8 cellular contexts compared by ENCODE assay signal in the genomic region with DNA sequence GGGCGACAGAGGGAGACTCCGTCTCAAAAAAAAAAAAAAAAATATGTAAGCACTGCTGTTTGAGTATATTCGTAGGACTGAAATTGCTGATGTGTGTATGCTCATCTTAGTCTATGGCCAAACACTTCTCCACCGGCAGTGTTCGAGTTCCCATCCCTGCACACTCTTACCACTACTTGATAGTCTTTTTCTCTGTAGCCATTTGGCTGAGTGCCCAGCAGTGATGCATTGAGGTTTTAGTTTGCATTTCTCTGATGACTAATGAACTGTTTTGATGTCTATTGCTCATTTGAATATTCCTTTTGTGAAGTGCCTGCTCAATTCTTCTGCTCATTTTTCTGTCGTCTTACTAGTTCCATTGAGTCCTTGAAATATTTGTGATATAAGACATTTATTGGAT. TPM values are rescaled to one million over a fixed set of nuclear protein-coding genes. Genes with fewer than 3 reads are reported as not detected.
DNase-seq lines count a peak whose midpoint lies in the region; TF ChIP-seq lines count a peak whose summit lies in the region.
"Had no signal": no experiment of that assay in that cellular context is flagged by ENCODE, and none has a peak within 500 bp of the region (broad histone marks: within the 10 kb centered on the region; RNA-seq: fewer than 3 reads in every experiment).

No MANE protein-coding gene starts in this region.

- no peak overlapping the region for H4K12ac ChIP-seq in trophoblast cell (ENCODE audit: low read depth, low read length)

- WGBS in trophoblast cell (ENCODE audit: extremely low coverage, insufficient coverage, insufficient read length), result no CpG with 5 or more reads among the region's 6 CpGs

- no peak overlapping the region for H2AK5ac ChIP-seq in trophoblast cell (ENCODE audit: low read length)

- H4K8ac ChIP-seq in trophoblast cell (ENCODE audit: low read depth, low read length), result no peak overlapping the region

- H3K4me1 ChIP-seq in trophoblast cell (ENCODE audit: control insufficient read depth in 1 of 2, insufficient read depth in 2 of 2, low read length in 2 of 2), result peaks cover 6 to 17% of the 10 kb centered on the region in 2 experiments

- H3K4ac ChIP-seq in trophoblast cell (ENCODE audit: low read depth, low read length), result no peak overlapping the region

- H3K4me2 ChIP-seq in trophoblast cell (ENCODE audit: low read length), result no peak overlapping the region

- no peak overlapping the region for H2AFZ ChIP-seq in trophoblast cell (ENCODE audit: insufficient read depth, low read length, poor library complexity)

- TF ChIP-seq CTCF in GM12865 (IDR thresholded peaks at IDR 0.05; ENCODE audit: insufficient read depth, low read depth, low read length, missing control alignments) (no peak), HFF-Myc (IDR thresholded peaks at IDR 0.05; ENCODE audit: low read depth, low read length, missing control alignments) (no peak), cardiac fibroblast (IDR thresholded peaks at IDR 0.05; ENCODE audit: low read depth, low read length) (no peak), coronary artery (IDR thresholded peaks at IDR 0.05) (no peak)

- no peaks in the 10 kb centered on the region for H3K9me3 ChIP-seq in trophoblast cell (ENCODE audit: insufficient read depth, low read depth, low read length)
- H3K9me3 ChIP-seq: heart left ventricle had no signal

- no peak overlapping the region for H3K14ac ChIP-seq in trophoblast cell (ENCODE audit: low read length)

- H2BK5ac ChIP-seq in trophoblast cell (ENCODE audit: low read depth, low read length, poor library complexity), result no peak overlapping the region

- H3K18ac ChIP-seq in trophoblast cell (ENCODE audit: low read length), result no peak overlapping the region

- no peak overlapping the region for H4K91ac ChIP-seq in trophoblast cell (ENCODE audit: low read depth, low read length)

- H3K9ac ChIP-seq in trophoblast cell (ENCODE audit: low read length), result no peak overlapping the region

- no peaks in the 10 kb centered on the region for H3K36me3 ChIP-seq in trophoblast cell (ENCODE audit: control insufficient read depth in 1 of 2, insufficient read depth in 2 of 2, low read length in 2 of 2)

- H3K79me1 ChIP-seq in trophoblast cell (ENCODE audit: low read length), result peaks cover 8% of the 10 kb centered on the region

- DNase-seq in GM12865 (ENCODE audit: low read depth), result peak; percentile 91
- peak; percentile 95 for DNase-seq in HFF-Myc (ENCODE audit: extremely low read depth, low read depth)
- DNase-seq in NCI-H1105 treated with DMSO at 0.1 percent for 48 hours (lab: John Stamatoyannopoulos, UW), result peak; percentile 89
- DNase-seq in activated CD4-positive, CD25-positive, alpha-beta regulatory T cell treated with anti-CD3 and anti-CD28 coated beads, Interleukin-2, amount 50 U/mL, for 16 hours (ENCODE audit: low read depth, low spot score), result peak; percentile 69
- peak; percentile 89 to 97 for DNase-seq in cardiac fibroblast (ENCODE audit: low read depth in 2 of 2)
- DNase-seq in trophoblast cell, result peak; percentile 23 to 32
- no peak for DNase-seq in coronary artery (ENCODE audit: low spot score)

- peaks cover 6% of the 10 kb centered on the region for H3K79me2 ChIP-seq in trophoblast cell (ENCODE audit: control insufficient read depth, insufficient read depth, low read length, poor library complexity)

- H2BK120ac ChIP-seq in trophoblast cell (ENCODE audit: insufficient read depth, low read length, poor library complexity), result no peak overlapping the region

- H3K23ac ChIP-seq in trophoblast cell (ENCODE audit: low read length), result no peak overlapping the region

- H3K27me3 ChIP-seq in trophoblast cell (ENCODE audit: insufficient read depth, low read length), result no peaks in the 10 kb centered on the region
- H3K27me3 ChIP-seq: heart left ventricle had no signal

- H2BK12ac ChIP-seq in trophoblast cell (ENCODE audit: low read length), result no peak overlapping the region

- H3K4me3 ChIP-seq in GM12865 (ENCODE audit: low read depth, low read length) (peak overlapping the region; percentile 71), HFF-Myc (replicated peaks; ENCODE audit: low read depth, low read length) (no peak overlapping the region), cardiac fibroblast (replicated peaks in 1 of 2; ENCODE audit: low read depth in 2 of 2, low read length in 2 of 2) (no peak overlapping the region), trophoblast cell (ENCODE audit: low read depth, low read length) (no peak overlapping the region), coronary artery (no peak overlapping the region)

- H3K27ac ChIP-seq in trophoblast cell (ENCODE audit: low read depth, low read length) (no peak overlapping the region), coronary artery (no peak overlapping the region)

RNA-seq across cellular contexts. Expression of a gene that starts 1.9 kb away (rescaled TPM):
- polyA plus RNA-seq in trophoblast cell (2013), result 6.7 and 7.5 TPM in 2 replicates

RNA-seq across cellular contexts. Expression of a gene that starts 15.9 kb away (rescaled TPM):
- polyA plus RNA-seq in trophoblast cell (2013), result 17.9 and 18.3 TPM in 2 replicates

RNA-seq across cellular contexts. Expression of a gene that starts 16.1 kb away (rescaled TPM):
- 126 and 135 TPM in 2 replicates for polyA plus RNA-seq in trophoblast cell (2013)

RNA-seq across cellular contexts. Expression of a gene that starts 19.0 kb away (rescaled TPM):
- polyA plus RNA-seq in trophoblast cell (2013), result 11.2 and 12.2 TPM in 2 replicates
